Comparison of ENCODE assay signal across 8 cellular contexts in the genomic region with DNA sequence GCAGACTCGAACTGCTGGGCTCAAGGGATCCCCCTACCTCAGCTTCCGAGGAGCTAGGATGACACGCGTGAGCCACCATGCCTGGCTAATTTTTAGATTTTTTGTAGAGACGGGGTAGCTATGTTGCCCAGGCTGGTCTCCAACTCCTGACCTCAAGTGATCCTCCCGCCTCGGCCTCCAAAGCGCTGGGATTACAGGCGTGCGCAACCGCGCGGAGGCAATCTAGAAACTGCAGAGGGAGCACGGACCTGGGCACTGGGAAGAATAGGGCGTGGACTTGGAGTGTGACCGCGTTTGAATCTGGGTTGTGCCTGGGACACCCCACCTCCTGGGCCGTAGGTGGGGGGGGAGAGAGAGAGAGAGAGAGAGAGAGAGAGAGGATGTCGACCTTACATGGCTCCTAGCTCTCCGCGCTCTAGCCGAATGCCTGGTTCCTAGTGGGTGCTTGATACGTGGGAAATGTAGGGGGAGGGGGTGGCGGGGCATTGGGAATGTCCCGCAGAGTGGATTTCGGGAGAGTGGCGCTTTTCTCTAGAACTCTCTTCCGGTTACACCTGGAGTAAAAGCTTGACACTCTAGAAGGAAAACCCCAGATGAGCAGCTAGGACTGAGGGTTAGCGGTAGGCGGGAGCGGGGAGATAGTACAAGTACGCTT. TPM values are rescaled to one million over a fixed set of nuclear protein-coding genes. Genes with fewer than 3 reads are reported as not detected.
DNase-seq lines count a peak whose midpoint lies in the region; ATAC-seq, FAIRE-seq and TF ChIP-seq lines count a peak whose summit lies in the region.

No MANE protein-coding gene starts in this region.

- peak overlapping the region; percentile 94 for H3K27ac ChIP-seq in adipose tissue (ENCODE audit: low read depth, low read length)
- H3K27ac ChIP-seq in keratinocyte (ENCODE audit: control insufficient read depth, insufficient read depth, low read length): peak overlapping the region; percentile 78
- peak overlapping the region; percentile 99 for H3K27ac ChIP-seq in subcutaneous abdominal adipose tissue (ENCODE audit: low read depth, low read length)

- dilution Hi-C loops in keratinocyte (cut with MboI; ENCODE audit: extremely low pct_ligation_motif_present, low sequenced_read_pairs): no loop called here

- peak overlapping the region; percentile 94 for H3K4me3 Mint-ChIP-seq in activated CD4-positive, alpha-beta T cell treated with anti-CD3 and anti-CD28 coated beads, Interleukin-2, amount 10 ng/mL, durations not matched to agents 24 days and 14 days

- H3K27ac Mint-ChIP-seq in activated CD4-positive, alpha-beta T cell treated with anti-CD3 and anti-CD28 coated beads, Interleukin-2, amount 10 ng/mL, durations not matched to agents 24 days and 14 days: peak overlapping the region; percentile 82

- no peaks in the 10 kb centered on the region for H4K20me1 ChIP-seq in keratinocyte (ENCODE audit: control insufficient read depth, extremely low read depth, insufficient read depth, low read length)

- no peaks in the 10 kb centered on the region for H3K79me2 ChIP-seq in keratinocyte (ENCODE audit: control insufficient read depth, insufficient read depth, low read length)

- H3K9me3 ChIP-seq in keratinocyte (ENCODE audit: control insufficient read depth, low read depth, low read length) (no peaks in the 10 kb centered on the region), subcutaneous abdominal adipose tissue (ENCODE audit: control insufficient read depth in 5 of 5, low read length in 5 of 5) (no peaks in the 10 kb centered on the region)

- no peaks in the 10 kb centered on the region for H3K9me1 ChIP-seq in keratinocyte (ENCODE audit: control insufficient read depth, extremely low read depth, insufficient read depth, low read length)

- H3K4me1 Mint-ChIP-seq in activated CD4-positive, alpha-beta T cell treated with anti-CD3 and anti-CD28 coated beads, Interleukin-2, amount 10 ng/mL, durations not matched to agents 24 days and 14 days: peaks cover 55% of the 10 kb centered on the region

- intact Hi-C loops in activated CD4-positive, alpha-beta T cell treated with anti-CD3 and anti-CD28 coated beads, Interleukin-2, amount 10 ng/mL, durations not matched to agents 24 days and 14 days (cut with micrococcal nuclease): loop anchor here (1.0 to 10.0 kb wide), 6 partner anchors 14 to 1758 kb away; partner anchors contain the start of gene BAMBI

- no peaks in the 10 kb centered on the region for H3K9me3 Mint-ChIP-seq in activated CD4-positive, alpha-beta T cell treated with anti-CD3 and anti-CD28 coated beads, Interleukin-2, amount 10 ng/mL, durations not matched to agents 24 days and 14 days

- ATAC-seq in HG03108 (IDR thresholded peaks at IDR 0.05; ENCODE audit: unreplicated experiment): peak; percentile 6

- H3K36me3 ChIP-seq in keratinocyte (ENCODE audit: control insufficient read depth in 2 of 2, extremely low read depth in 1 of 2, insufficient read depth in 2 of 2, low read length in 2 of 2) (no peaks in the 10 kb centered on the region), subcutaneous abdominal adipose tissue (ENCODE audit: control insufficient read depth in 5 of 5, insufficient read depth in 5 of 5, low read length in 5 of 5) (peaks cover 0 to 7% (median 5%) of the 10 kb centered on the region in 5 donors)

- H3K4me2 ChIP-seq in keratinocyte (ENCODE audit: control insufficient read depth, extremely low read depth, insufficient read depth, low read depth, low read length): peak overlapping the region; percentile 85

- DNase-seq in activated CD4-positive, alpha-beta T cell treated with anti-CD3 and anti-CD28 coated beads, Interleukin-2, amount 10 ng/mL, durations not matched to agents 24 days and 14 days: peak; percentile 66
- DNase-seq in activated CD4-positive, alpha-beta T cell treated with anti-CD3 and anti-CD28 coated beads for 4 hours: no peak
- DNase-seq in keratinocyte (ENCODE audit: low read depth, low spot score): no peak
- no peak for DNase-seq in NCI-H2171 treated with DMSO at 0.1 percent for 48 hours (lab: John Stamatoyannopoulos, UW)
- DNase-seq in activated CD8-positive, alpha-beta memory T cell treated with anti-CD3 and anti-CD28 coated beads, Interleukin-2, amount 50 U/mL, for 4 hours: no peak

- no peaks in the 10 kb centered on the region for H3K27me3 Mint-ChIP-seq in activated CD4-positive, alpha-beta T cell treated with anti-CD3 and anti-CD28 coated beads, Interleukin-2, amount 10 ng/mL, durations not matched to agents 24 days and 14 days

- H3K4me3 ChIP-seq in keratinocyte (ENCODE audit: control insufficient read depth in 2 of 3, extremely low read depth in 1 of 3, insufficient read depth in 2 of 3, low read depth in 1 of 3, low read length in 3 of 3) (peak overlapping the region; percentile 72 to 79 (median 76)), subcutaneous abdominal adipose tissue (ENCODE audit: low read depth in 1 of 5, low read length in 5 of 5) (peak overlapping the region; percentile 79 to 95 (median 82))

- peak overlapping the region; percentile 85 for H3K9ac ChIP-seq in keratinocyte (ENCODE audit: control insufficient read depth, extremely low read depth, insufficient read depth, low read length)
- peak overlapping the region; percentile 89 to 99 (median 90) for H3K9ac ChIP-seq in subcutaneous abdominal adipose tissue (ENCODE audit: low read length in 5 of 5)

- peaks cover 12% of the 10 kb centered on the region for H3K36me3 Mint-ChIP-seq in activated CD4-positive, alpha-beta T cell treated with anti-CD3 and anti-CD28 coated beads, Interleukin-2, amount 10 ng/mL, durations not matched to agents 24 days and 14 days (ENCODE audit: low read depth)

- WGBS in adipose tissue, 3 donors: 38 to 43% (median 40%) methylated on average over 31 to 32 of the region's 32 CpGs

- peak overlapping the region; percentile 83 for H2AFZ ChIP-seq in keratinocyte (ENCODE audit: control insufficient read depth, low read length)

- no peak for FAIRE-seq in keratinocyte (lab: Jason Lieb, UNC)

- H3K27me3 ChIP-seq in keratinocyte (ENCODE audit: control insufficient read depth, extremely low read depth, insufficient read depth, low read length): no peaks in the 10 kb centered on the region
- H3K27me3 ChIP-seq in subcutaneous abdominal adipose tissue (ENCODE audit: control insufficient read depth in 5 of 5, insufficient read depth in 4 of 5, low read length in 5 of 5): no peaks in the 10 kb centered on the region

- H3K4me1 ChIP-seq in keratinocyte (ENCODE audit: control insufficient read depth, extremely low read depth, insufficient read depth, low read length): peaks cover 41% of the 10 kb centered on the region
- peaks cover 13 to 55% (median 45%) of the 10 kb centered on the region in 5 donors for H3K4me1 ChIP-seq in subcutaneous abdominal adipose tissue (ENCODE audit: control insufficient read depth in 5 of 5, insufficient read depth in 5 of 5, low read length in 5 of 5)

- no peak for TF ChIP-seq CTCF in keratinocyte (optimal IDR thresholded peaks at IDR 0.05 in 1 of 3, IDR thresholded peaks at IDR 0.05 in 1 of 3, conservative IDR thresholded peaks at IDR 0.05 in 1 of 3; ENCODE audit: extremely low read depth in 1 of 3, insufficient read depth in 2 of 3, low read length in 3 of 3)

RNA-seq across cellular contexts. Expression of gene MAP3K8, which starts 1.2 kb away (rescaled TPM):
- 20.9 and 22.0 TPM in 2 replicates for total RNA-seq in activated CD4-positive, alpha-beta T cell treated with anti-CD3 and anti-CD28 coated beads, Interleukin-2, amount 10 ng/mL, durations not matched to agents 24 days and 14 days
- polyA plus RNA-seq in adipose tissue: 100 to 1,000 TPM in 1 of 3 donors, 10 to 100 TPM in 1, 1 to 10 TPM in 1; 4.9 to 111 (median 45.0) TPM
- polyA plus RNA-seq in keratinocyte: 0.88 to 4.9 TPM (median 4.0 TPM) in 3 replicates
- polyA plus RNA-seq in keratinocyte (2011; ENCODE audit: low read depth): 21.9 TPM
- 1.2 TPM in 2 replicates for polyA plus RNA-seq in keratinocyte (2011; cell fraction: cytosol; rRNA removed)
- 6.9 and 7.1 TPM in 2 replicates for polyA plus RNA-seq in keratinocyte (2011; cell fraction: nucleus; rRNA removed)
- 0.85 and 28.0 TPM in 2 replicates for polyA plus RNA-seq in keratinocyte (2012; ENCODE audit: low replicate concordance)
- polyA minus RNA-seq in keratinocyte: 3.2 to 5.0 TPM (median 4.5 TPM) in 3 replicates
- polyA minus RNA-seq in keratinocyte (2011; cell fraction: cytosol; rRNA and poly(A)+ RNA removed): not detected
- 4.8 and 5.6 TPM in 2 replicates for polyA minus RNA-seq in keratinocyte (2011; cell fraction: nucleus; rRNA and poly(A)+ RNA removed)
